20 cellular contexts compared by ENCODE assay signal in genomic region chr11:70290341-70291065, GRCh38.
"Had no signal": no experiment of that assay in that cellular context is flagged by ENCODE, and none has a peak within 500 bp of the region (broad histone marks: within the 10 kb centered on the region; RNA-seq: fewer than 3 reads in every experiment).

No MANE protein-coding gene starts in this region.

- H3K9me3 ChIP-seq: body of pancreas, esophagus squamous epithelium, left lung, ovary, stomach, upper lobe of right lung had no signal

- H3K27me3 ChIP-seq: body of pancreas, esophagus squamous epithelium, hepatocyte, left lung, ovary, stomach, upper lobe of right lung had no signal

- DNase-seq: activated CD4-positive, alpha-beta T cell treated with anti-CD3 and anti-CD28 coated beads for 1 hour; activated CD4-positive, alpha-beta T cell treated with anti-CD3 and anti-CD28 coated beads, Interleukin-2, amount 50 U/mL, for 4 hours; activated naive CD4-positive, alpha-beta T cell; activated naive CD8-positive, alpha-beta T cell treated with anti-CD3 and anti-CD28 coated beads, Interleukin-2, amount 10 ng/mL, durations not matched to agents 7 days and 5 days; body of pancreas; cerebellar nuclear complex; effector CD8-positive, alpha-beta T cell; esophagus squamous epithelium; left lung; naive thymus-derived CD8-positive, alpha-beta T cell; ovary; stimulated activated CD4-positive, alpha-beta T cell treated with anti-CD3 and anti-CD28 coated beads, Interleukin-4, amount 100 ng/mL, for 24 hours; stomach; SW 1271; T-helper 2 cell; upper lobe of right lung; WERI-Rb-1 had no signal

- ATAC-seq: body of pancreas; left lung; naive thymus-derived CD8-positive, alpha-beta T cell; sciatic nerve; stimulated activated effector memory CD8-positive, alpha-beta T cell treated with anti-CD3 and anti-CD28 coated beads, Interleukin-12 subunit alpha, Interleukin-12 subunit beta, amount 100 ng/mL, for 72 hours; upper lobe of right lung had no signal

- H3K27me3 Mint-ChIP-seq: activated naive CD8-positive, alpha-beta T cell treated with anti-CD3 and anti-CD28 coated beads, Interleukin-2, amount 10 ng/mL, durations not matched to agents 7 days and 5 days; naive thymus-derived CD8-positive, alpha-beta T cell had no signal

- H3K4me3 Mint-ChIP-seq: activated naive CD8-positive, alpha-beta T cell treated with anti-CD3 and anti-CD28 coated beads, Interleukin-2, amount 10 ng/mL, durations not matched to agents 7 days and 5 days; naive thymus-derived CD8-positive, alpha-beta T cell; stimulated activated effector memory CD8-positive, alpha-beta T cell treated with anti-CD3 and anti-CD28 coated beads, Interleukin-12 subunit alpha, Interleukin-12 subunit beta, amount 100 ng/mL, for 72 hours had no signal

- H3K4me1 ChIP-seq: body of pancreas, stomach, upper lobe of right lung had no signal

- H3K9me3 Mint-ChIP-seq: activated naive CD8-positive, alpha-beta T cell treated with anti-CD3 and anti-CD28 coated beads, Interleukin-2, amount 10 ng/mL, durations not matched to agents 7 days and 5 days; naive thymus-derived CD8-positive, alpha-beta T cell; stimulated activated effector memory CD8-positive, alpha-beta T cell treated with anti-CD3 and anti-CD28 coated beads, Interleukin-12 subunit alpha, Interleukin-12 subunit beta, amount 100 ng/mL, for 72 hours had no signal

- H3K4me3 ChIP-seq: body of pancreas, esophagus squamous epithelium, hepatocyte, left lung, ovary, stomach, upper lobe of right lung had no signal

- H3K27ac Mint-ChIP-seq: activated naive CD8-positive, alpha-beta T cell treated with anti-CD3 and anti-CD28 coated beads, Interleukin-2, amount 10 ng/mL, durations not matched to agents 7 days and 5 days; naive thymus-derived CD8-positive, alpha-beta T cell; stimulated activated effector memory CD8-positive, alpha-beta T cell treated with anti-CD3 and anti-CD28 coated beads, Interleukin-12 subunit alpha, Interleukin-12 subunit beta, amount 100 ng/mL, for 72 hours had no signal

- H3K27ac ChIP-seq: body of pancreas, hepatocyte, left lung, ovary, stomach, upper lobe of right lung, WERI-Rb-1 had no signal

- H3K36me3 ChIP-seq: ovary had no signal
